In genomic region chr2:164947281-164947680, GRCh38 we compare ENCODE assay signal across 27 cellular contexts.
"Had no signal": no experiment of that assay in that cellular context is flagged by ENCODE, and none has a peak within 500 bp of the region (broad histone marks: within the 10 kb centered on the region; RNA-seq: fewer than 3 reads in every experiment).

No MANE protein-coding gene starts in this region.

- ATAC-seq: stimulated activated effector memory CD8-positive, alpha-beta T cell treated with anti-CD3 and anti-CD28 coated beads, Interleukin-12 subunit alpha, Interleukin-12 subunit beta, amount 100 ng/mL, for 72 hours; stimulated activated memory B cell treated with anti-CD40 and anti-IgM and Interleukin-4, amounts not matched to agents 10 μg/mL and 1 μg/mL and 100 μg/mL, for 72 hours; stimulated activated naive B cell treated with anti-CD40 and anti-IgM and Interleukin-4, amounts not matched to agents 10 μg/mL and 1 μg/mL and 100 μg/mL, for 72 hours; stimulated activated naive CD8-positive, alpha-beta T cell treated with anti-CD3 and anti-CD28 coated beads, Interleukin-15, amount 100 ng/mL, for 72 hours; stimulated activated naive CD8-positive, alpha-beta T cell treated with anti-CD3 and anti-CD28 coated beads, Interleukin-15, Interleukin-2, amounts not matched to agents 100 U/mL and 50 U/mL, for 24 hours; upper lobe of right lung had no signal

- H3K36me3 ChIP-seq: stomach, suprapubic skin, thoracic aorta, thyroid gland, tibial artery, tibial nerve, transverse colon, upper lobe of left lung, upper lobe of right lung, uterus, vagina had no signal

- FAIRE-seq: urothelium cell line had no signal

- H3K4me3 ChIP-seq: stomach, suprapubic skin, testis, thoracic aorta, thyroid gland, tibial artery, tibial nerve, transverse colon, upper lobe of left lung, upper lobe of right lung, uterus, vagina had no signal

- H3K27me3 ChIP-seq: testis, thyroid gland, tibial artery, tibial nerve, transverse colon, upper lobe of left lung, upper lobe of right lung, vagina had no signal

- H3K4me1 ChIP-seq: suprapubic skin, testis, thyroid gland, tibial artery, tibial nerve, transverse colon, upper lobe of left lung, upper lobe of right lung, uterus, vagina had no signal

- H3K27ac ChIP-seq: stomach, suprapubic skin, testis, thoracic aorta, thyroid gland, tibial artery, tibial nerve, transverse colon, upper lobe of left lung, upper lobe of right lung, uterus, vagina had no signal

- H3K9me3 ChIP-seq: stomach, suprapubic skin, testis, thoracic aorta, thyroid gland, tibial artery, tibial nerve, transverse colon, upper lobe of left lung, upper lobe of right lung, uterus, vagina had no signal

- DNase-seq: stimulated activated CD4-positive, alpha-beta T cell treated with anti-CD3 and anti-CD28 coated beads, Interleukin-2, amount 100 ng/mL, for 48 hours; stimulated activated CD4-positive, alpha-beta T cell treated with anti-CD3 and anti-CD28 coated beads, Interleukin-4, amount 100 ng/mL, for 1 hour; stimulated activated CD4-positive, alpha-beta T cell treated with anti-CD3 and anti-CD28 coated beads, Interleukin-4, amount 100 ng/mL, for 24 hours; stimulated activated CD4-positive, alpha-beta T cell treated with anti-CD3 and anti-CD28 coated beads, Interleukin-4, amount 100 ng/mL, for 4 hours; stimulated activated CD8-positive, alpha-beta memory T cell treated with anti-CD3 and anti-CD28 coated beads, Interleukin-4, amount 100 ng/mL, for 48 hours; stimulated activated naive B cell treated with anti-CD40 and anti-IgM and Interleukin-4, amounts not matched to agents 10 μg/mL and 1 μg/mL and 100 μg/mL, for 72 hours; stimulated activated naive CD4-positive, alpha-beta T cell; stimulated activated naive CD4-positive, alpha-beta T cell treated with Interleukin-2 at 50 U/mL for 16 hours; stimulated activated naive CD8-positive, alpha-beta T cell treated with anti-CD3 and anti-CD28 coated beads, Interleukin-15, amount 100 ng/mL, for 72 hours; stimulated activated naive CD8-positive, alpha-beta T cell treated with anti-CD3 and anti-CD28 coated beads, Interleukin-15, Interleukin-2, amounts not matched to agents 100 U/mL and 50 U/mL, for 24 hours; stomach; substantia nigra; testis; thyroid gland; tibial artery; transverse colon; trophoblast cell; upper lobe of left lung; upper lobe of right lung; uterus had no signal
